Comparison of ENCODE assay signal across 33 cellular contexts in genomic region chr15:65390447-65390846, GRCh38. TPM values are rescaled to one million over a fixed set of nuclear protein-coding genes. Genes with fewer than 3 reads are reported as not detected.
"Had no signal": no experiment of that assay in that cellular context is flagged by ENCODE, and none has a peak within 500 bp of the region (broad histone marks: within the 10 kb centered on the region; RNA-seq: fewer than 3 reads in every experiment).

No MANE protein-coding gene starts in this region.

- H3K9me3 ChIP-seq: ascending aorta, colonic mucosa had no signal

- DNase-seq: activated CD4-positive, alpha-beta memory T cell treated with anti-CD3 and anti-CD28 coated beads, Interleukin-2, amount 10 ng/mL, durations not matched to agents 7 days and 5 days; activated CD4-positive, alpha-beta T cell treated with anti-CD3 and anti-CD28 coated beads for 1 hour; activated CD4-positive, alpha-beta T cell treated with anti-CD3 and anti-CD28 coated beads for 36 hours; activated CD4-positive, alpha-beta T cell treated with anti-CD3 and anti-CD28 coated beads for 48 hours; activated CD4-positive, alpha-beta T cell treated with anti-CD3 and anti-CD28 coated beads, Interleukin-2, amount 10 ng/mL, durations not matched to agents 7 days and 5 days; activated CD4-positive, alpha-beta T cell treated with anti-CD3 and anti-CD28 coated beads, Interleukin-2, amount 50 U/mL, for 48 hours; activated CD4-positive, CD25-positive, alpha-beta regulatory T cell; activated CD8-positive, alpha-beta memory T cell treated with anti-CD3 and anti-CD28 coated beads for 24 hours; activated CD8-positive, alpha-beta memory T cell treated with anti-CD3 and anti-CD28 coated beads, Interleukin-2, amount 10 ng/mL, durations not matched to agents 7 days and 5 days; activated CD8-positive, alpha-beta memory T cell treated with anti-CD3 and anti-CD28 coated beads, Interleukin-2, amount 50 U/mL, for 48 hours; activated CD8-positive, alpha-beta T cell treated with anti-CD3 and anti-CD28 coated beads, Interleukin-2, amount 10 ng/mL, durations not matched to agents 7 days and 5 days; activated effector memory CD4-positive, alpha-beta T cell treated with Interleukin-2 at 50 U/mL for 16 hours; activated gamma-delta T cell; activated naive CD4-positive, alpha-beta T cell treated with anti-CD3 and anti-CD28 coated beads, Interleukin-2, amount 10 ng/mL, durations not matched to agents 7 days and 5 days; activated naive CD4-positive, alpha-beta T cell treated with Interleukin-2 at 50 U/mL for 16 hours; activated naive CD8-positive, alpha-beta T cell treated with anti-CD3 and anti-CD28 coated beads, Interleukin-2, amount 10 ng/mL, durations not matched to agents 7 days and 5 days; activated naive CD8-positive, alpha-beta T cell treated with anti-CD3 and anti-CD28 coated beads, Interleukin-2, amount 50 U/mL, for 24 hours; activated T-cell treated with anti-CD3 and anti-CD28 coated beads, Interleukin-2, amount 50 U/mL, for 24 hours; activated T-cell treated with anti-CD3 and anti-CD28 coated beads, Interleukin-2, amount 50 U/mL, for 48 hours; amygdala; anterior cingulate cortex; caudate nucleus; cerebellar nuclear complex; colonic mucosa; T-helper 2 cell; T-helper 9 cell had no signal

- H3K36me3 ChIP-seq: ascending aorta, cardiac muscle cell, colonic mucosa had no signal

- H3K4me3 ChIP-seq: ascending aorta, cardiac muscle cell, colonic mucosa had no signal

- ATAC-seq: activated CD4-positive, alpha-beta T cell treated with anti-CD3 and anti-CD28 coated beads for 36 hours; activated CD4-positive, CD25-positive, alpha-beta regulatory T cell treated with anti-CD3 and anti-CD28 coated beads, Interleukin-2, amount 50 U/mL, for 24 hours; activated CD8-positive, alpha-beta memory T cell treated with anti-CD3 and anti-CD28 coated beads, Interleukin-2, amount 10 ng/mL, durations not matched to agents 7 days and 5 days; activated CD8-positive, alpha-beta T cell treated with anti-CD3 and anti-CD28 coated beads, Interleukin-2, amount 10 ng/mL, durations not matched to agents 7 days and 5 days; activated naive CD8-positive, alpha-beta T cell treated with anti-CD3 and anti-CD28 coated beads, Interleukin-2, amount 50 U/mL, for 24 hours had no signal

- H3K27ac ChIP-seq: ascending aorta, cardiac muscle cell, colonic mucosa, VCaP had no signal

- FAIRE-seq: bronchial epithelial cell, TTC549 had no signal

RNA-seq across cellular contexts. Expression of gene IGDCC3, which starts 12.6 kb away (rescaled TPM):
- total RNA-seq: activated CD4-positive, alpha-beta memory T cell treated with anti-CD3 and anti-CD28 coated beads, Interleukin-2, amount 10 ng/mL, durations not matched to agents 7 days and 5 days; activated CD4-positive, alpha-beta T cell treated with anti-CD3 and anti-CD28 coated beads for 36 hours; activated CD4-positive, alpha-beta T cell treated with anti-CD3 and anti-CD28 coated beads, Interleukin-2, amount 10 ng/mL, durations not matched to agents 7 days and 5 days; activated CD8-positive, alpha-beta memory T cell treated with anti-CD3 and anti-CD28 coated beads, Interleukin-2, amount 10 ng/mL, durations not matched to agents 7 days and 5 days; activated CD8-positive, alpha-beta T cell treated with anti-CD3 and anti-CD28 coated beads, Interleukin-2, amount 10 ng/mL, durations not matched to agents 7 days and 5 days; activated naive CD8-positive, alpha-beta T cell treated with anti-CD3 and anti-CD28 coated beads, Interleukin-2, amount 10 ng/mL, durations not matched to agents 7 days and 5 days; activated T-helper 2 cell treated with anti-CD3 and anti-CD28 coated beads, Interferon-gamma antibody, Interleukin-2, Interleukin-4, amounts not matched to agents 10 μg/mL and 5 μg/mL and 100 μg/mL, durations not matched to agents 14 hours and 24 hours and 36 hours; ascending aorta; bronchial epithelial cell had no signal
